In the genomic region with DNA sequence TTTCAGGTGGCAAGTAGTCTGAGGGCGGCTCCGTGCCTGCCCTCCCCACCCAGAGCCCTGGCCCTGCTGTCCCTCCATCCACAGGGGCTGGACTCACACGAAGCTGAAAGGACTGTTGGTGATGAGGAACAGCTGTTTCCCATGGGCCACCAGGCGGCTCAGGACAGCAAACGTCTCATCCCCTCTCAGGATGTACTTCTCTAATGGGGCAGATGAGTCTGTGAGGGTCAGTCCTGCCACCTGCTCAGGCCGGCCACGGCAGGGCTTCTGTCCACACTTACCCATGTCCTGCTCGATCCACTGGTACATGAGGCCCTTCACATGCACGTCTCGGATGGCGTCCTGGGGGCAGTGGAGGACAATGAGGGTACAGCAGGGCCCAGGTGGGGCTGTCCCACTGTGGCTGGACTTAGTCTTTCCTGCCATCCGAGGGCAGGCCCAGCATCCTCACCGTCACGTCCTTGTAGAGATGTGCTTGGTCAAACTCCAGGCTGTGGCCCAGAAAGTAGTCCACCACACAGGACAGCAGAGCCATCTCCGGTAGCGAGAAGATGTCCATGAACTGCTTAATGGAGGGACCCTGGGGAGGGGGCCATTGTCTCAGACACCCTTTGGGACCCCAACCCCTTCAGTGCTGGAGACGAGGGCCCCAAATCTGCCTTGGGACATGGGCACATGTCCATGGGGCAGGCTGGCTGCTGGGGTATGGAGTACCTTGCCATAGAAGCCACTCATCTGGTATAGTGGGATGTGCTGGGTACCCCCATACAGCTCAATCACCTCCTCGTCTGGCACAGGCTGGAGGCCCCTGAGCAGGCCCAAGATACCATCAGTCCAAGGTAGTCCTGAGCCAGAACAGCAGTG, we compare ENCODE assay signal across 22 cellular contexts. TPM values are rescaled to one million over a fixed set of nuclear protein-coding genes. Genes with fewer than 3 reads are reported as not detected.
DNase-seq lines count a peak whose midpoint lies in the region; ATAC-seq, FAIRE-seq and TF ChIP-seq lines count a peak whose summit lies in the region.
"Had no signal": no experiment of that assay in that cellular context is flagged by ENCODE, and none has a peak within 500 bp of the region (broad histone marks: within the 10 kb centered on the region; RNA-seq: fewer than 3 reads in every experiment).

No MANE protein-coding gene starts in this region.

- H3K36me3 ChIP-seq in right atrium auricular region, result peaks cover 45% of the 10 kb centered on the region
- H3K36me3 ChIP-seq: breast epithelium had no signal

- H3K4me1 ChIP-seq in right atrium auricular region, result peaks cover 0 to 85% of the 10 kb centered on the region in 2 donors

- intact Hi-C loops in posterior cingulate gyrus (cut with DNase I), result no loop called here

- POLR2A ChIA-PET in RWPE1 (lab: Yijun Ruan, JAX; ENCODE audit: low non-redundant PET), result no interaction called here

- TF ChIP-seq CTCF in RWPE1 (conservative IDR thresholded peaks at IDR 0.05; ENCODE audit: low read depth), result no peak
- no peak for TF ChIP-seq CTCF in right atrium auricular region (IDR thresholded peaks at IDR 0.05)

- ATAC-seq in GM21723 (IDR thresholded peaks at IDR 0.05; ENCODE audit: unreplicated experiment), result no peak
- ATAC-seq in HG03571 (IDR thresholded peaks at IDR 0.05; ENCODE audit: unreplicated experiment), result no peak
- ATAC-seq: activated naive CD8-positive, alpha-beta T cell treated with anti-CD3 and anti-CD28 coated beads, Interleukin-2, amount 50 U/mL, for 24 hours had no signal

- FAIRE-seq in HTR-8/SVneo (lab: Jason Lieb, UNC), result peak; percentile 4
- FAIRE-seq: G401.6 had no signal

- H3K27ac ChIP-seq in RWPE1, result peak overlapping the region; percentile 90; the same call in 1 of the 2 replicates
- H3K27ac ChIP-seq in right atrium auricular region, result peak overlapping the region; percentile 83 to 92
- H3K27ac ChIP-seq: HL-60 had no signal

- H3K9me3 ChIP-seq in right atrium auricular region, result no peaks in the 10 kb centered on the region
- H3K9me3 ChIP-seq: breast epithelium, SK-N-SH had no signal

- no peak overlapping the region for H3K4me3 ChIP-seq in right atrium auricular region
- H3K4me3 ChIP-seq: breast epithelium had no signal

- DNase-seq in HTR-8/SVneo (ENCODE audit: insufficient read length, low spot score) (no peak), RWPE1 (ENCODE audit: low spot score) (no peak), right atrium auricular region (ENCODE audit: low spot score) (no peak), posterior cingulate gyrus (peak in 6 of 10 donors; percentile 1 to 77 (median 25)), pons (ENCODE audit: low spot score) (no peak)
- DNase-seq: activated CD4-positive, alpha-beta T cell treated with anti-CD3 and anti-CD28 coated beads, Interleukin-2, amount 10 ng/mL, durations not matched to agents 24 days and 14 days; activated naive CD8-positive, alpha-beta T cell treated with anti-CD3 and anti-CD28 coated beads, Interleukin-2, amount 50 U/mL, for 24 hours; activated T-cell treated with anti-CD3 and anti-CD28 coated beads, Interleukin-2, amount 50 U/mL, for 48 hours; Calu3; mesenchymal stem cell; NCI-H1417; NCI-H2171; NCI-H748 treated with DMSO at 0.1 percent for 48 hours; OCI-M1; SK-N-SH; stimulated activated CD4-positive, alpha-beta T cell treated with anti-CD3 and anti-CD28 coated beads, Interleukin-4, amount 100 ng/mL, for 4 hours; stimulated activated CD8-positive, alpha-beta memory T cell treated with anti-CD3 and anti-CD28 coated beads, Interleukin-4, amount 100 ng/mL, for 48 hours had no signal

- H3K27me3 ChIP-seq in right atrium auricular region, result no peaks in the 10 kb centered on the region
- H3K27me3 ChIP-seq: breast epithelium had no signal

- CTCF ChIA-PET in RWPE1 (lab: Yijun Ruan, JAX), result no interaction called here

RNA-seq across cellular contexts. Expression of a gene that starts 5.7 kb away (rescaled TPM):
- 100 to 1,000 TPM in 1 of 2 donors, 10 to 100 TPM in 1; 94.0 to 146 TPM for total RNA-seq in right atrium auricular region

RNA-seq across cellular contexts. Expression of a gene that starts 8.4 kb away (rescaled TPM):
- 1 to 10 TPM; 1.2 to 3.1 TPM for total RNA-seq in right atrium auricular region

RNA-seq across cellular contexts. Expression of a gene that starts 32.8 kb away (rescaled TPM):
- 10 to 100 TPM; 46.5 to 62.6 TPM for total RNA-seq in right atrium auricular region

Comparison
In these comparisons a context has a peak if more than half of its experiments do, and no peak if none do; other contexts are left out.
1. DNase-seq: peak in posterior cingulate gyrus (6 of 10); none in HTR-8/SVneo (single experiment), RWPE1 (single experiment), right atrium auricular region (single experiment) and pons (single experiment).